35 cellular contexts compared by ENCODE assay signal in the genomic region with DNA sequence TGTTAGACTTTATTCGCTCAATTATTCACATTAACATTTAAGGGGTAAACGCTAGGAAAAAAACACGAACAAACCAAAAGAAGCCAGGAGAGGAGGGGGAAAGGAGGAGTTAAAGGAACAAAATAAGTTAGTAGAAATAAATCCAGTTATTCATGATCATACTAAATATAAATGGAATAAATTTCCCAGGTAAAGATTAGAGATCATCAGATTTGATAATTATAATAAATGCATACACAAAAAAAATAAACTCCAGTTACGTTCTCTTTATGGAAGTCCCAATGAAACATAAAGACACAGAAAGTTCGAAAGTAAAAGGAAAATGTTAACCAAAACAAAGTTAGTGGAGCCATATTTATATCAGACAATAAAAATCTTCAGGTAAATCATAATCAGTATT.
"Had no signal": no experiment of that assay in that cellular context is flagged by ENCODE, and none has a peak within 500 bp of the region (broad histone marks: within the 10 kb centered on the region; RNA-seq: fewer than 3 reads in every experiment).

No MANE protein-coding gene starts in this region.

- H3K4me2 ChIP-seq: KMS-11 had no signal

- H3K27me3 ChIP-seq: MG63 had no signal

- H3K4me3 ChIP-seq: MG63 had no signal

- H3K9ac ChIP-seq: KMS-11 had no signal

- DNase-seq: Karpas-422, Kasumi-1, MG63, MM.1S, MV-4-11, NCI-H1048, NCI-H1092, NCI-H1092 treated with DMSO at 0.1 percent for 48 hours, NCI-H1105, NCI-H1105 treated with DMSO at 0.1 percent for 48 hours, NCI-H1417, NCI-H1417 treated with DMSO at 0.1 percent for 48 hours, NCI-H1436, NCI-H1436 treated with DMSO at 0.1 percent for 48 hours, NCI-H146, NCI-H1694, NCI-H1694 treated with DMSO at 0.1 percent for 48 hours, NCI-H187, NCI-H187 treated with DMSO at 0.1 percent for 48 hours, NCI-H1930, NCI-H2029, NCI-H2029 treated with DMSO at 0.1 percent for 48 hours, NCI-H2081, NCI-H2081 treated with DMSO at 0.1 percent for 48 hours, NCI-H2107, NCI-H2171, NCI-H2171 treated with DMSO at 0.1 percent for 48 hours, NCI-H2227 treated with DMSO at 0.1 percent for 48 hours, NCI-H226, NCI-H345, NCI-H446, NCI-H446 treated with DMSO at 0.1 percent for 48 hours, NCI-H510A, NCI-H510A treated with DMSO at 0.1 percent for 48 hours had no signal

- H3K27ac ChIP-seq: KMS-11 had no signal

- H3K36me3 ChIP-seq: MG63 had no signal
